ENCODE assay signal across 17 cellular contexts in the genomic region with DNA sequence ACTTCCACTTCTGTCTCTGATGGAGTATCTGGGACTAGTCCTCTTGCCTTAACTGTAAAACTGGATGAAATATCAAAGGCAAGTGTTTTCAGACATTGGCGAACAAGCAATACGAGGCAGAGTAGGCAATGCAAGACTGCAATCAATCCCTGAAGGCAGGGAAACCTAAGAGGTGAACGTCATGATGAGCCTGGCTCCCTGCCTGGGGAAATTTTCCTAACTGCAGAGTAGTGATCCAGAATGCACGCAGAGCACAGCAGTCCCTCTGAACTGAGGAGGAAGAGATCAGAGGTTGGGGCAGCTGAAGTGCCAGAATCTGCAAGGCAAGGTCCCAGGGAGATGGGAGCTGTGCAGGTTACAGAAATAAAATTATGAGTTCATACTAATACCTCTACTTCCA. TPM values are rescaled to one million over a fixed set of nuclear protein-coding genes. Genes with fewer than 3 reads are reported as not detected.
DNase-seq lines count a peak whose midpoint lies in the region; ATAC-seq and TF ChIP-seq lines count a peak whose summit lies in the region.
"Had no signal": no experiment of that assay in that cellular context is flagged by ENCODE, and none has a peak within 500 bp of the region (broad histone marks: within the 10 kb centered on the region; RNA-seq: fewer than 3 reads in every experiment).

No MANE protein-coding gene starts in this region.

- 54 to 72% methylated on average over 4 of the region's 4 CpGs for WGBS in endodermal cell (ENCODE audit: insufficient coverage in 1 of 2, insufficient read length in 1 of 2), 2 experiments

- H3K36me3 ChIP-seq in Panc1 (ENCODE audit: control insufficient read depth, insufficient read depth, low read length) (no peaks in the 10 kb centered on the region), endodermal cell (ENCODE audit: control insufficient read depth, insufficient read depth, low read length) (no peaks in the 10 kb centered on the region), subcutaneous abdominal adipose tissue (ENCODE audit: control insufficient read depth in 5 of 5, insufficient read depth in 5 of 5, low read length in 5 of 5) (no peaks in the 10 kb centered on the region)
- H3K36me3 ChIP-seq: HAP-1 had no signal

- H3K27me3 ChIP-seq in Panc1 (ENCODE audit: control insufficient read depth, insufficient read depth, low read length) (no peaks in the 10 kb centered on the region), endodermal cell (ENCODE audit: control insufficient read depth, insufficient read depth, low read length, poor library complexity, severe bottlenecking) (no peaks in the 10 kb centered on the region), subcutaneous abdominal adipose tissue (ENCODE audit: control insufficient read depth in 5 of 5, insufficient read depth in 4 of 5, low read length in 5 of 5) (peaks cover 0 to 2% (median 0%) of the 10 kb centered on the region in 5 donors)

- H3K27me3 Mint-ChIP-seq in endodermal cell (ENCODE audit: insufficient read depth) = peaks cover 3% of the 10 kb centered on the region

- no peaks in the 10 kb centered on the region for H3K9me3 Mint-ChIP-seq in endodermal cell
- H3K9me3 Mint-ChIP-seq: CD4-positive, alpha-beta memory T cell; HFFc6 had no signal

- H3K27ac ChIP-seq in Panc1 (ENCODE audit: low read length) (peak overlapping the region; percentile 100), endodermal cell (ENCODE audit: low read depth, low read length) (no peak overlapping the region), subcutaneous abdominal adipose tissue (ENCODE audit: low read depth, low read length) (peak overlapping the region; percentile 4)

- intact Hi-C loops in Panc1 (cut with micrococcal nuclease; ENCODE audit: unreplicated experiment) (no loop called here), sciatic nerve (cut with DNase I) (no loop called here), posterior cingulate gyrus (cut with DNase I) (no loop called here)

- TF ChIP-seq CTCF in Panc1 (IDR thresholded peaks at IDR 0.05) = no peak
- no peak for TF ChIP-seq CTCF in endodermal cell (conservative IDR thresholded peaks at IDR 0.05)

- DNase-seq in Panc1 (ENCODE audit: low read depth, low spot score) (no peak), endodermal cell (peak; percentile 37), sciatic nerve (ENCODE audit: low spot score) (peak; percentile 71), posterior cingulate gyrus (no peak)
- DNase-seq in activated CD4-positive, alpha-beta T cell treated with anti-CD3 and anti-CD28 coated beads for 48 hours = no peak
- DNase-seq: C1 segment of cervical spinal cord; Calu3; CD4-positive, alpha-beta memory T cell; COR-L47; DMS53; DMS79 treated with DMSO at 0.1 percent for 48 hours; GF-D8; GOT3; HFFc6 had no signal

- CTCF ChIA-PET in Panc1 (lab: Charles Lee) = no interaction called here

- ATAC-seq in Panc1 = peak; percentile 66
- ATAC-seq in sciatic nerve = no peak
- ATAC-seq in HG03439 (IDR thresholded peaks at IDR 0.05; ENCODE audit: unreplicated experiment) = no peak

- no peak overlapping the region for H3K4me3 Mint-ChIP-seq in endodermal cell
- H3K4me3 Mint-ChIP-seq: CD4-positive, alpha-beta memory T cell; HFFc6 had no signal

- H3K4me1 Mint-ChIP-seq in endodermal cell = peaks cover 29% of the 10 kb centered on the region
- H3K4me1 Mint-ChIP-seq: CD4-positive, alpha-beta memory T cell had no signal

- H3K4me1 ChIP-seq in Panc1 (ENCODE audit: control insufficient read depth, insufficient read depth, low read length) = peaks cover 38% of the 10 kb centered on the region
- H3K4me1 ChIP-seq in endodermal cell (ENCODE audit: control insufficient read depth, insufficient read depth, low read length) = peaks cover 10% of the 10 kb centered on the region
- peaks cover 5 to 25% (median 15%) of the 10 kb centered on the region in 5 donors for H3K4me1 ChIP-seq in subcutaneous abdominal adipose tissue (ENCODE audit: control insufficient read depth in 5 of 5, insufficient read depth in 5 of 5, low read length in 5 of 5)
- H3K4me1 ChIP-seq: HAP-1 had no signal

- H3K9ac ChIP-seq in endodermal cell (ENCODE audit: extremely low read depth, low read length, poor library complexity, severe bottlenecking) (no peak overlapping the region), subcutaneous abdominal adipose tissue (ENCODE audit: low read length in 5 of 5) (no peak overlapping the region)

- in situ Hi-C loops in Panc1 (cut with HindIII; ENCODE audit: low pct_unique_long_range_greater_than_20kb, low sequenced_read_pairs) = no loop called here

- H3K27ac Mint-ChIP-seq in endodermal cell = no peak overlapping the region
- H3K27ac Mint-ChIP-seq: CD4-positive, alpha-beta memory T cell; HFFc6 had no signal

- no peaks in the 10 kb centered on the region for H3K36me3 Mint-ChIP-seq in endodermal cell (ENCODE audit: low read depth)
- H3K36me3 Mint-ChIP-seq: CD4-positive, alpha-beta memory T cell had no signal

- no peaks in the 10 kb centered on the region for H3K9me3 ChIP-seq in Panc1 (ENCODE audit: control insufficient read depth, insufficient read depth, low read depth, low read length)
- H3K9me3 ChIP-seq in endodermal cell (ENCODE audit: control insufficient read depth, low read length) = no peaks in the 10 kb centered on the region
- H3K9me3 ChIP-seq in subcutaneous abdominal adipose tissue (ENCODE audit: control insufficient read depth in 5 of 5, low read length in 5 of 5) = no peaks in the 10 kb centered on the region
- H3K9me3 ChIP-seq: HAP-1 had no signal

- H3K4me3 ChIP-seq in Panc1 (ENCODE audit: low read depth in 2 of 2, low read length in 2 of 2) (no peak overlapping the region), endodermal cell (ENCODE audit: low read length) (no peak overlapping the region), subcutaneous abdominal adipose tissue (ENCODE audit: low read depth in 1 of 5, low read length in 5 of 5) (no peak overlapping the region)
- H3K4me3 ChIP-seq: HAP-1 had no signal

- no TSS peak for BruUV-seq in Panc1 (replicated peaks; lab: Mats Ljungman, UMichigan)

- POLR2A ChIA-PET in Panc1 (lab: Charles Lee) = interaction anchor here (0.5 kb wide), 1 partner anchor 169 kb away, joined by 13 read pairs; no protein-coding TSS in a partner anchor

RNA-seq across cellular contexts. Expression of a gene that starts 18.5 kb away (rescaled TPM):
- 147 TPM for total RNA-seq in Panc1 (2021; ENCODE audit: unreplicated experiment)
- polyA plus RNA-seq in Panc1 (2012; ENCODE audit: insufficient read length) = 88.0 TPM
- 1 to 10 TPM in 1 of 2 donors, under 1 TPM in 1; 0.11 to 3.5 TPM for total RNA-seq in endodermal cell
- 0.07 TPM for polyA plus RNA-seq in endodermal cell (2013, experiment 1 of 2)
- 0.12 TPM for polyA plus RNA-seq in endodermal cell (2013, experiment 2 of 2)
- 64.4 TPM for total RNA-seq in sciatic nerve
- polyA plus RNA-seq: CD4-positive, alpha-beta memory T cell had no signal

Comparison
In these comparisons a context has a peak if more than half of its experiments do, and no peak if none do; other contexts are left out.
1. DNase-seq: peak in endodermal cell (single experiment) and sciatic nerve (single experiment); none in Panc1 (single experiment), posterior cingulate gyrus (0 of 10) and activated CD4-positive, alpha-beta T cell treated with anti-CD3 and anti-CD28 coated beads for 48 hours (single experiment).
2. RNA of a gene that starts 18.5 kb away (total RNA-seq): 147 TPM in Panc1 (single experiment) and 64.4 TPM in sciatic nerve (single experiment); 0.11 to 3.5 TPM in endodermal cell; every median in the first group is over 10 times any median in the second.